ENCODE assay signal across 22 cellular contexts in the genomic region with DNA sequence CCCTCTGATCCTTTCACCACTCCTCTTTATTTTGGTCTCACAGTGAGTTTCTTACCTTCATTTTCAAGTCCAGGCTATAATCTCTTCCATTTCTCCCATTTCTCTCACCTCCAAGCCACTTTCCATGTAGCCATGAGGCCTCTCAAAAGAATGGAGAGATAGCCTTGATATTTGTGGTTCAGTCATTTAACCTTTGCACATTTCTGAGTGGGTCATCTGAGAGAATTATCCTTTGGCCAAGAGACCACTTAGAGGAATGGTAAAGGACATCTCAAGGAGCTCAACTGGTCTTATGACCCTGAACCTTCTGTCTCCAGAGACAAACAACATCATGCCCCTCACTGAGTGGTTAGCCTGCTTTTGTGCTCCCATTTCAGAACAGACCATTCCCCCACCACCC.
"Had no signal": no experiment of that assay in that cellular context is flagged by ENCODE, and none has a peak within 500 bp of the region (broad histone marks: within the 10 kb centered on the region; RNA-seq: fewer than 3 reads in every experiment).

No MANE protein-coding gene starts in this region.

- H3K27ac ChIP-seq: breast epithelium, PC-9 had no signal

- H3K27me3 ChIP-seq: breast epithelium had no signal

- H3K36me3 ChIP-seq: breast epithelium had no signal

- DNase-seq: activated CD4-positive, alpha-beta T cell treated with anti-CD3 and anti-CD28 coated beads for 4 hours; activated CD8-positive, alpha-beta memory T cell treated with anti-CD3 and anti-CD28 coated beads, Interleukin-2, amount 50 U/mL, for 4 hours; activated CD8-positive, alpha-beta T cell treated with anti-CD3 and anti-CD28 coated beads for 36 hours; activated gamma-delta T cell treated with Interleukin-2 at 50 U/mL for 16 hours; activated naive CD4-positive, alpha-beta T cell treated with anti-CD3 and anti-CD28 coated beads, Interleukin-2, amount 10 ng/mL, durations not matched to agents 7 days and 5 days; activated naive CD8-positive, alpha-beta T cell treated with anti-CD3 and anti-CD28 coated beads for 36 hours; activated T-cell treated with anti-CD3 and anti-CD28 coated beads, Interleukin-2, amount 50 U/mL, for 72 hours; aorta; central memory CD4-positive, alpha-beta T cell; NCI-H1105 treated with DMSO at 0.1 percent for 48 hours; NCI-H146; NCI-H187 treated with DMSO at 0.1 percent for 48 hours; NCI-H2081 treated with DMSO at 0.1 percent for 48 hours; NCI-H446; NCI-H524; PC-9; RPMI8226; SK-N-SH; T-helper 1 cell had no signal

- H3K4me1 ChIP-seq: breast epithelium had no signal

- H3K4me2 ChIP-seq: PC-9, SK-N-SH had no signal

- H3K9ac ChIP-seq: SK-N-SH had no signal

- H2AFZ ChIP-seq: PC-9 had no signal

- ATAC-seq: activated CD4-positive, CD25-positive, alpha-beta regulatory T cell treated with anti-CD3 and anti-CD28 coated beads, Interleukin-2, amount 50 U/mL, for 24 hours; activated CD8-positive, alpha-beta T cell treated with anti-CD3 and anti-CD28 coated beads for 36 hours; activated T-cell treated with anti-CD3 and anti-CD28 coated beads, Interleukin-2, amount 50 U/mL, for 72 hours; Right ventricle myocardium inferior had no signal

- H3K4me3 ChIP-seq: breast epithelium, PC-9 had no signal

- H3K9me3 ChIP-seq: breast epithelium, SK-N-SH had no signal
